In genomic region chr2:136130045-136130444, GRCh38 we compare ENCODE assay signal across 13 cellular contexts. TPM values are rescaled to one million over a fixed set of nuclear protein-coding genes. Genes with fewer than 3 reads are reported as not detected.
DNase-seq lines count a peak whose midpoint lies in the region; ATAC-seq and TF ChIP-seq lines count a peak whose summit lies in the region.
"Had no signal": no experiment of that assay in that cellular context is flagged by ENCODE, and none has a peak within 500 bp of the region (broad histone marks: within the 10 kb centered on the region; RNA-seq: fewer than 3 reads in every experiment).

No MANE protein-coding gene starts in this region.

- no peaks in the 10 kb centered on the region for H3K79me2 ChIP-seq in SU-DHL-6 (ENCODE audit: insufficient read depth, low read length)

- H3K9me3 Mint-ChIP-seq in activated naive CD4-positive, alpha-beta T cell treated with anti-CD3 and anti-CD28 coated beads, Interleukin-2, amount 50 U/mL, for 24 hours: no peaks in the 10 kb centered on the region
- no peaks in the 10 kb centered on the region for H3K9me3 Mint-ChIP-seq in effector memory CD8-positive, alpha-beta T cell
- H3K9me3 Mint-ChIP-seq: neural progenitor cell had no signal

- H3K4me1 Mint-ChIP-seq in activated naive CD4-positive, alpha-beta T cell treated with anti-CD3 and anti-CD28 coated beads, Interleukin-2, amount 50 U/mL, for 24 hours: peaks cover 100% of the 10 kb centered on the region
- H3K4me1 Mint-ChIP-seq in effector memory CD8-positive, alpha-beta T cell (ENCODE audit: low read depth in 2 of 2): peaks cover 78 to 79% of the 10 kb centered on the region in 2 donors

- H3K27ac Mint-ChIP-seq in activated naive CD4-positive, alpha-beta T cell treated with anti-CD3 and anti-CD28 coated beads, Interleukin-2, amount 50 U/mL, for 24 hours: peak overlapping the region; percentile 97
- peak overlapping the region; percentile 96 to 99 for H3K27ac Mint-ChIP-seq in effector memory CD8-positive, alpha-beta T cell
- H3K27ac Mint-ChIP-seq: neural progenitor cell had no signal

- no peak for TF ChIP-seq CTCF in SU-DHL-6 (IDR thresholded peaks at IDR 0.05; ENCODE audit: insufficient read depth, low read length, poor library complexity, severe bottlenecking)

- no peaks in the 10 kb centered on the region for H4K20me1 ChIP-seq in SU-DHL-6 (ENCODE audit: low read depth, low read length)

- H3K9me3 ChIP-seq in SU-DHL-6 (ENCODE audit: insufficient read depth, low read length): no peaks in the 10 kb centered on the region
- no peaks in the 10 kb centered on the region for H3K9me3 ChIP-seq in thymus (ENCODE audit: control insufficient read depth)
- H3K9me3 ChIP-seq: heart left ventricle had no signal

- peaks cover 72% of the 10 kb centered on the region for H3K4me1 ChIP-seq in thymus (ENCODE audit: control insufficient read depth, insufficient read depth, low read length)

- no peak for ATAC-seq in effector memory CD8-positive, alpha-beta T cell (replicated peaks)
- ATAC-seq in GM21717 (IDR thresholded peaks at IDR 0.05; ENCODE audit: unreplicated experiment): no peak
- ATAC-seq in HG03460 (IDR thresholded peaks at IDR 0.05; ENCODE audit: unreplicated experiment): no peak
- ATAC-seq: heart left ventricle had no signal

- H3K4me3 Mint-ChIP-seq in activated naive CD4-positive, alpha-beta T cell treated with anti-CD3 and anti-CD28 coated beads, Interleukin-2, amount 50 U/mL, for 24 hours: peak overlapping the region; percentile 86
- H3K4me3 Mint-ChIP-seq in effector memory CD8-positive, alpha-beta T cell: peak overlapping the region; percentile 47 to 61
- H3K4me3 Mint-ChIP-seq: neural progenitor cell had no signal

- H3K36me3 Mint-ChIP-seq in activated naive CD4-positive, alpha-beta T cell treated with anti-CD3 and anti-CD28 coated beads, Interleukin-2, amount 50 U/mL, for 24 hours: no peaks in the 10 kb centered on the region
- peaks cover 58% of the 10 kb centered on the region for H3K36me3 Mint-ChIP-seq in effector memory CD8-positive, alpha-beta T cell (ENCODE audit: insufficient read depth)
- H3K36me3 Mint-ChIP-seq: neural progenitor cell had no signal

- H3K9me2 ChIP-seq in SU-DHL-6 (replicated peaks; ENCODE audit: insufficient read depth, low read length): no peaks in the 10 kb centered on the region

- no peak overlapping the region for H3K9ac ChIP-seq in SU-DHL-6 (ENCODE audit: low read length)
- H3K9ac ChIP-seq: neural progenitor cell had no signal

- no peak overlapping the region for H2AFZ ChIP-seq in SU-DHL-6 (ENCODE audit: low read depth, low read length, severe bottlenecking)
- H2AFZ ChIP-seq: neural progenitor cell had no signal

- H3K36me3 ChIP-seq in SU-DHL-6 (ENCODE audit: low read length) (no peaks in the 10 kb centered on the region), thymus (ENCODE audit: control insufficient read depth, insufficient read depth) (no peaks in the 10 kb centered on the region)
- H3K36me3 ChIP-seq: heart left ventricle, neural progenitor cell had no signal

- peak overlapping the region; percentile 30 for H3K4me2 ChIP-seq in SU-DHL-6 (ENCODE audit: low read depth, low read length, poor library complexity, severe bottlenecking)
- H3K4me2 ChIP-seq: neural progenitor cell had no signal

- DNase-seq in activated naive CD4-positive, alpha-beta T cell (lab: John Stamatoyannopoulos, UW): no peak
- no peak for DNase-seq in effector memory CD8-positive, alpha-beta T cell
- no peak for DNase-seq in AG08396 (ENCODE audit: low spot score)
- DNase-seq: heart left ventricle, NCI-H2081, NCI-H524, SIG-M5 had no signal

- H3F3A ChIP-seq in SU-DHL-6 (ENCODE audit: insufficient read depth): peaks cover 48% of the 10 kb centered on the region

- H3K27me3 ChIP-seq in SU-DHL-6 (ENCODE audit: low read length) (no peaks in the 10 kb centered on the region), thymus (ENCODE audit: control insufficient read depth, insufficient read depth) (no peaks in the 10 kb centered on the region)
- H3K27me3 ChIP-seq: neural progenitor cell had no signal

- no peaks in the 10 kb centered on the region for H3K27me3 Mint-ChIP-seq in activated naive CD4-positive, alpha-beta T cell treated with anti-CD3 and anti-CD28 coated beads, Interleukin-2, amount 50 U/mL, for 24 hours
- H3K27me3 Mint-ChIP-seq in effector memory CD8-positive, alpha-beta T cell: no peaks in the 10 kb centered on the region

- no peak overlapping the region for H3K4me3 ChIP-seq in SU-DHL-6 (ENCODE audit: insufficient read depth, low read length, poor library complexity, severe bottlenecking)
- peak overlapping the region; percentile 48 for H3K4me3 ChIP-seq in thymus (ENCODE audit: low read length)
- H3K4me3 ChIP-seq: heart left ventricle, neural progenitor cell had no signal

- H3K27ac ChIP-seq in SU-DHL-6 (ENCODE audit: low read depth, low read length) (peak overlapping the region; percentile 12; the same call in 1 of the 2 replicates), thymus (ENCODE audit: low read depth) (peak overlapping the region; percentile 99)
- H3K27ac ChIP-seq: neural progenitor cell had no signal

- WGBS in thymus: 45% methylated on average over 3 of the region's 3 CpGs

RNA-seq across cellular contexts. Expression of gene CXCR4, which starts 12.1 kb away (rescaled TPM):
- 942 TPM for polyA plus RNA-seq in thymus
